Comparison of ENCODE assay signal across 1 cellular context in genomic region chr5:4142842-4143241, GRCh38.
TF ChIP-seq lines count a peak whose summit lies in the region.

No MANE protein-coding gene starts in this region.

TF ChIP-seq in H1, 55 proteins besides CTCF, POLR2A, EP300 and RAD21:
- no peak for TF ChIP-seq POU5F1 (IDR thresholded peaks at IDR 0.05; ENCODE audit: low read depth, low read length)
